Comparison of ENCODE assay signal across 19 cellular contexts in the genomic region with DNA sequence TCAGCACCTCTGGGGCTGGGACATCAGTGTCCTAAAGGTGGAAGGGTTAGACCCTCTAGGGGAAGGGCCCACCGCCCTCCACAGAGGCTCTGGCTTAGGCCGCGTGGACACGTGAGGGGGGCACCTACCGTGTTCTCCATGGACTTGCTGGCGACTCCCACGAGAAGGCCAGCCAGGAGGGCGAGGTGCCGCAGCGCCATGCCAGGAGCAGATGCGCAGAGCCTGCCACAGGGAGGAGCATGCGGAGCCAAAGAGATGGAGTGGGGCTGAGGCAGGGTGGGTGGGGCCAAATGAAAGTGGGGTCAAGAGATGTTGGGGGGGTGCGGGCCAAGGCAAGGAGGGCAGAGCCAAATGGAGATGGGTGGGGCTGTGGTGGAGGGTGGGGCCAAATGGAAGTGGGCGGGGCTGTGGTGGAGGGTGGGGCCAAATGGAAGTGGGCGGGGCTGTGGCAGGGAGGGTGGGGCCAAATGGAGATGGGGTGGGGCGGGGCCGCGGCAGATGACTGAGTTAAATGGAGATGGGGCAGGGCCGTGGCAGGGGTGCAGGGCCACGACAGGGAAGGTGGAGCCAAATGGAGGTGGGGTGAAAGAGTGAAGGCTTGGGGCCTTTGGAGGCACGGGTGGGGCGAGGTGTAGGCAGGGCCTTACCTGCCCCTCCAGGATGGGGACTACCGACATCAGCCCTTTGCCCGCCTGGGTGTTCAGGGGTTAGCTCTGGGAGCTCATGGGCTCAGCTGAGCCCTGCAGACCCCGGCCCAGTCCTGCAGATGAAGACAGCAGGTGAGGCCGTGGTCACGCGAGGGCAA. TPM values are rescaled to one million over a fixed set of nuclear protein-coding genes. Genes with fewer than 3 reads are reported as not detected.
DNase-seq lines count a peak whose midpoint lies in the region; ATAC-seq, FAIRE-seq and TF ChIP-seq lines count a peak whose summit lies in the region.
"Had no signal": no experiment of that assay in that cellular context is flagged by ENCODE, and none has a peak within 500 bp of the region (broad histone marks: within the 10 kb centered on the region; RNA-seq: fewer than 3 reads in every experiment).

No MANE protein-coding gene starts in this region.

- peaks cover 0 to 1% (median 0%) of the 10 kb centered on the region in 3 donors for H3K27me3 Mint-ChIP-seq in immature natural killer cell (ENCODE audit: low read depth in 3 of 3)
- H3K27me3 Mint-ChIP-seq: dendritic cell treated with granulocyte-macrophage colony-stimulating factor and Interleukin-4, amounts not matched to agents 40 ng/mL and 50 ng/mL, for 4 days had no signal

- H3K4me2 ChIP-seq in HepG2 (ENCODE audit: low read depth, low read length), result no peak overlapping the region

- no TSS peak for BruUV-seq in HepG2 (replicated peaks; lab: Mats Ljungman, UMichigan)

- DNase-seq in right lobe of liver (peak in 2 of 3 donors; percentile 41 to 57), HepG2 (ENCODE audit: low spot score) (no peak), islet precursor cell (peak; percentile 37), NCI-H526 treated with DMSO at 0.1 percent for 48 hours (lab: John Stamatoyannopoulos, UW) (no peak), immature natural killer cell (no peak), germinal center (ENCODE audit: low spot score) (no peak)
- DNase-seq: DMS79, mesenchymal stem cell, NCI-H2081 treated with DMSO at 0.1 percent for 48 hours, occipital lobe, SJCRH30 had no signal

- H3K9me3 ChIP-seq in right lobe of liver, result no peaks in the 10 kb centered on the region
- H3K9me3 ChIP-seq in HepG2 (ENCODE audit: low read length), result no peaks in the 10 kb centered on the region
- H3K9me3 ChIP-seq: SJCRH30, thoracic aorta had no signal

- POLR2A ChIA-PET in HepG2 (lab: Yijun Ruan, JAX), result no interaction called here

- no peak for TF ChIP-seq RAD21 in HepG2 (CRISPR knock-in tag; IDR thresholded peaks at IDR 0.05)

- H3K4me3 ChIP-seq in right lobe of liver (no peak overlapping the region), HepG2 (replicated peaks in 1 of 3; ENCODE audit: insufficient read depth in 1 of 3, low read depth in 2 of 3, low read length in 3 of 3) (no peak overlapping the region)
- H3K4me3 ChIP-seq: SJCRH30, thoracic aorta had no signal

- H3K4me1 ChIP-seq in right lobe of liver (no peaks in the 10 kb centered on the region), HepG2 (ENCODE audit: insufficient read depth, low read length) (no peaks in the 10 kb centered on the region)
- H3K4me1 ChIP-seq: SJCRH30 had no signal

- peaks cover 0 to 3% (median 0%) of the 10 kb centered on the region in 3 donors for H3K36me3 Mint-ChIP-seq in immature natural killer cell

- no peaks in the 10 kb centered on the region for H3K79me2 ChIP-seq in HepG2 (ENCODE audit: insufficient read depth, low read length)

- H3K9me3 Mint-ChIP-seq in immature natural killer cell, result no peaks in the 10 kb centered on the region
- H3K9me3 Mint-ChIP-seq: dendritic cell treated with granulocyte-macrophage colony-stimulating factor and Interleukin-4, amounts not matched to agents 40 ng/mL and 50 ng/mL, for 4 days had no signal

- H4K20me1 ChIP-seq in HepG2 (ENCODE audit: insufficient read depth, low read length), result no peaks in the 10 kb centered on the region

- no peak for TF ChIP-seq CTCF in right lobe of liver (IDR thresholded peaks at IDR 0.05)
- TF ChIP-seq CTCF in HepG2 (CRISPR knock-in tag; IDR thresholded peaks at IDR 0.05), result no peak

- no peak overlapping the region for H3K9ac ChIP-seq in HepG2 (ENCODE audit: insufficient read depth, low read depth, low read length)

- TF ChIP-seq POLR2A in right lobe of liver (IDR thresholded peaks at IDR 0.05) (no peak), HepG2 (IDR thresholded peaks at IDR 0.05; ENCODE audit: insufficient read depth in 1 of 2, low read depth in 2 of 2, low read length in 2 of 2) (no peak)

- CTCF ChIA-PET in HepG2 (lab: Yijun Ruan, JAX; ENCODE audit: low intra/inter-chr PET ratio, low total read pairs), result no interaction called here

- no peak overlapping the region for H2AFZ ChIP-seq in HepG2 (ENCODE audit: low read length)

- in situ Hi-C loops in HepG2 (cut with HindIII; ENCODE audit: extremely low pct_ligation_motif_present, low pct_unique_long_range_greater_than_20kb), result no loop called here

- no peaks in the 10 kb centered on the region for H3K27me3 ChIP-seq in right lobe of liver
- H3K27me3 ChIP-seq in HepG2 (ENCODE audit: control insufficient read depth in 1 of 2, insufficient read depth in 2 of 2, low read length in 2 of 2), result no peaks in the 10 kb centered on the region
- H3K27me3 ChIP-seq: SJCRH30 had no signal

- ATAC-seq in right lobe of liver, result no peak
- no peak; the same call in 2 of the 3 replicates for ATAC-seq in HepG2
- peak; percentile 13; the same call in 1 of the 3 replicates for ATAC-seq in SK-N-SH treated with all-trans-retinoic acid at 6 μM for 48 hours
- no peak for ATAC-seq in GM19397 (IDR thresholded peaks at IDR 0.05; ENCODE audit: unreplicated experiment)

- intact Hi-C loops in right lobe of liver (cut with DNase I) (no loop called here), HepG2 (cut with micrococcal nuclease; ENCODE audit: unreplicated experiment) (no loop called here)

- peaks cover 0 to 2% of the 10 kb centered on the region in 2 donors for H3K4me1 Mint-ChIP-seq in immature natural killer cell

- 89% methylated on average over 18 of the region's 28 CpGs for WGBS in right lobe of liver (ENCODE audit: insufficient coverage, low coverage, low lambda C conversion rate, missing lambda C conversion rate)
- 93% methylated on average over 21 of the region's 28 CpGs for WGBS in HepG2 (ENCODE audit: low lambda C conversion rate)

- no peak overlapping the region for H3K27ac Mint-ChIP-seq in immature natural killer cell
- H3K27ac Mint-ChIP-seq: activated T-helper 1 cell treated with anti-CD3 and anti-CD28 coated beads, Interleukin-12 subunit alpha, Interleukin-12 subunit beta, Interleukin-2, Interleukin-4 antibody, amounts not matched to agents 30 ng/mL and 10 ng/mL and 1 ng/mL, durations not matched to agents 14 hours and 24 hours and 36 hours; dendritic cell treated with granulocyte-macrophage colony-stimulating factor and Interleukin-4, amounts not matched to agents 40 ng/mL and 50 ng/mL, for 4 days had no signal

- no peaks in the 10 kb centered on the region for H3K36me3 ChIP-seq in right lobe of liver
- no peaks in the 10 kb centered on the region for H3K36me3 ChIP-seq in HepG2 (replicated peaks in 1 of 2; ENCODE audit: control insufficient read depth in 1 of 2, insufficient read depth in 2 of 2, low read length in 2 of 2)
- H3K36me3 ChIP-seq: SJCRH30, thoracic aorta had no signal

- H3K27ac ChIP-seq in right lobe of liver (no peak overlapping the region), HepG2 (ENCODE audit: extremely low read length, insufficient read depth, low read length) (no peak overlapping the region)
- H3K27ac ChIP-seq: SJCRH30, thoracic aorta had no signal

- no peak overlapping the region for H3K4me3 Mint-ChIP-seq in immature natural killer cell
- H3K4me3 Mint-ChIP-seq: activated T-helper 1 cell treated with anti-CD3 and anti-CD28 coated beads, Interleukin-12 subunit alpha, Interleukin-12 subunit beta, Interleukin-2, Interleukin-4 antibody, amounts not matched to agents 30 ng/mL and 10 ng/mL and 1 ng/mL, durations not matched to agents 14 hours and 24 hours and 36 hours; dendritic cell treated with granulocyte-macrophage colony-stimulating factor and Interleukin-4, amounts not matched to agents 40 ng/mL and 50 ng/mL, for 4 days had no signal

- TF ChIP-seq EP300 in HepG2 (IDR thresholded peaks at IDR 0.05; ENCODE audit: low read depth in 2 of 2, low read length in 2 of 2) (no peak), HepG2 (CRISPR knock-in tag; IDR thresholded peaks at IDR 0.05; ENCODE audit: borderline replicate concordance) (no peak)

- no peak for FAIRE-seq in HepG2 (lab: Jason Lieb, UNC)
- FAIRE-seq: astrocyte had no signal

RNA-seq across cellular contexts. Expression of a gene that starts 17.4 kb away (rescaled TPM):
- total RNA-seq in right lobe of liver (not detected), HepG2 (2016; rRNA removed; fragmentation: Illumina TruSeq; extraction: Trizol) (not detected in 2 replicates)
- total RNA-seq in HepG2 (2016; cell fraction: cytosol; rRNA removed; fragmentation: Illumina TruSeq; extraction: Trizol; ENCODE audit: low read depth), result not detected in 2 replicates
- total RNA-seq in HepG2 (2016; cell fraction: insoluble cytoplasmic fraction; rRNA removed; fragmentation: Illumina TruSeq; extraction: Trizol), result not detected in 2 replicates
- not detected in 2 replicates for total RNA-seq in HepG2 (2016; cell fraction: membrane; rRNA removed; fragmentation: Illumina TruSeq; extraction: Trizol)
- total RNA-seq in HepG2 (2016; cell fraction: nucleus; rRNA removed; fragmentation: Illumina TruSeq; extraction: Trizol), result not detected in 2 replicates
- polyA plus RNA-seq in HepG2 (2011; rRNA removed) (0.03 and 0.05 TPM in 2 replicates), immature natural killer cell (not detected)
- 0.04 TPM in 1 of 2 replicates, not detected in the other for polyA plus RNA-seq in HepG2 (2011; cell fraction: cytosol; rRNA removed)
- polyA plus RNA-seq in HepG2 (2011; cell fraction: nucleus; rRNA removed), result not detected in 2 replicates
- 0.07 and 0.08 TPM in 2 replicates for polyA plus RNA-seq in HepG2 (2012)
- not detected in 2 replicates for polyA plus RNA-seq in HepG2 (2016; cell fraction: cytosol; fragmentation: Illumina TruSeq; extraction: Trizol; ENCODE audit: low read depth)
- not detected in 2 replicates for polyA plus RNA-seq in HepG2 (2016; cell fraction: insoluble cytoplasmic fraction; fragmentation: Illumina TruSeq; extraction: Trizol; ENCODE audit: low read depth)
- polyA plus RNA-seq in HepG2 (2016; cell fraction: membrane; fragmentation: Illumina TruSeq; extraction: Trizol; ENCODE audit: low read depth), result not detected in 2 replicates
- not detected in 2 replicates for polyA plus RNA-seq in HepG2 (2016; cell fraction: nucleus; fragmentation: Illumina TruSeq; extraction: Trizol; ENCODE audit: insufficient read depth, low read depth)
- polyA minus RNA-seq in HepG2 (2011; rRNA and poly(A)+ RNA removed; ENCODE audit: low replicate concordance), result 2.1 TPM in 1 of 2 replicates, not detected in the other
- polyA minus RNA-seq in HepG2 (2011; cell fraction: cytosol; rRNA and poly(A)+ RNA removed), result not detected in 2 replicates
- polyA minus RNA-seq in HepG2 (2011; cell fraction: nucleus; rRNA and poly(A)+ RNA removed), result 0.26 TPM in 1 of 2 replicates, not detected in the other
- total RNA-seq: M059J, occipital lobe, SJCRH30 had no signal
- polyA plus RNA-seq: BJ had no signal

RNA-seq across cellular contexts. Expression of a gene that starts 24.3 kb away (rescaled TPM):
- total RNA-seq in right lobe of liver (1 to 10 TPM; 4.0 to 7.7 (median 6.4) TPM), HepG2 (2016; rRNA removed; fragmentation: Illumina TruSeq; extraction: Trizol) (3.8 and 6.7 TPM in 2 replicates)
- 6.3 and 6.8 TPM in 2 replicates for total RNA-seq in HepG2 (2016; cell fraction: cytosol; rRNA removed; fragmentation: Illumina TruSeq; extraction: Trizol; ENCODE audit: low read depth)
- 3.6 and 6.6 TPM in 2 replicates for total RNA-seq in HepG2 (2016; cell fraction: insoluble cytoplasmic fraction; rRNA removed; fragmentation: Illumina TruSeq; extraction: Trizol)
- 7.4 and 7.9 TPM in 2 replicates for total RNA-seq in HepG2 (2016; cell fraction: membrane; rRNA removed; fragmentation: Illumina TruSeq; extraction: Trizol)
- 6.3 and 7.7 TPM in 2 replicates for total RNA-seq in HepG2 (2016; cell fraction: nucleus; rRNA removed; fragmentation: Illumina TruSeq; extraction: Trizol)
- polyA plus RNA-seq in HepG2 (2011; rRNA removed) (3.8 and 4.2 TPM in 2 replicates), immature natural killer cell (1 to 10 TPM in 2 of 3 donors, under 1 TPM in 1; 0.99 to 7.5 (median 4.1) TPM)
- polyA plus RNA-seq in HepG2 (2011; cell fraction: cytosol; rRNA removed), result 1.7 and 4.2 TPM in 2 replicates
- polyA plus RNA-seq in HepG2 (2011; cell fraction: nucleus; rRNA removed), result 22.9 and 35.9 TPM in 2 replicates
- polyA plus RNA-seq in HepG2 (2012), result 2.8 and 3.2 TPM in 2 replicates
- polyA plus RNA-seq in HepG2 (2016; cell fraction: cytosol; fragmentation: Illumina TruSeq; extraction: Trizol; ENCODE audit: low read depth), result 4.7 and 6.0 TPM in 2 replicates
- polyA plus RNA-seq in HepG2 (2016; cell fraction: insoluble cytoplasmic fraction; fragmentation: Illumina TruSeq; extraction: Trizol; ENCODE audit: low read depth), result 3.5 and 4.0 TPM in 2 replicates
- 7.0 and 8.1 TPM in 2 replicates for polyA plus RNA-seq in HepG2 (2016; cell fraction: membrane; fragmentation: Illumina TruSeq; extraction: Trizol; ENCODE audit: low read depth)
- polyA plus RNA-seq in HepG2 (2016; cell fraction: nucleus; fragmentation: Illumina TruSeq; extraction: Trizol; ENCODE audit: insufficient read depth, low read depth), result 19.9 and 20.1 TPM in 2 replicates
- 2.9 and 5.6 TPM in 2 replicates for polyA minus RNA-seq in HepG2 (2011; rRNA and poly(A)+ RNA removed; ENCODE audit: low replicate concordance)
- polyA minus RNA-seq in HepG2 (2011; cell fraction: cytosol; rRNA and poly(A)+ RNA removed), result 2.1 and 2.2 TPM in 2 replicates
- 3.7 and 4.5 TPM in 2 replicates for polyA minus RNA-seq in HepG2 (2011; cell fraction: nucleus; rRNA and poly(A)+ RNA removed)

Comparison
In these comparisons a context has a peak if more than half of its experiments do, and no peak if none do; other contexts are left out.
1. DNase-seq: peak in right lobe of liver (2 of 3) and islet precursor cell (single experiment); none in HepG2 (single experiment), NCI-H526 treated with DMSO at 0.1 percent for 48 hours (single experiment), immature natural killer cell (0 of 3) and germinal center (single experiment).